In genomic region chr1:31617917-31618746, GRCh38 we compare ENCODE assay signal across 8 cellular contexts. TPM values are rescaled to one million over a fixed set of nuclear protein-coding genes. Genes with fewer than 3 reads are reported as not detected.
DNase-seq lines count a peak whose midpoint lies in the region; ATAC-seq and TF ChIP-seq lines count a peak whose summit lies in the region.

No MANE protein-coding gene starts in this region.

- no peaks in the 10 kb centered on the region for H3K36me3 ChIP-seq in prostate gland

- in situ Hi-C loops in GM13976 (cut with MboI; ENCODE audit: low sequenced_read_pairs, unreplicated experiment), result loop anchor here (10.0 kb wide), 1 partner anchor 53 kb away; no protein-coding TSS in a partner anchor

- H3K27me3 ChIP-seq in prostate gland (replicated peaks; ENCODE audit: insufficient read depth), result peaks cover 4% of the 10 kb centered on the region

- no peaks in the 10 kb centered on the region for H3K4me1 ChIP-seq in prostate gland (replicated peaks)

- intact Hi-C loops in prostate gland (cut with DNase I), result no loop called here

- peak; percentile 65 for TF ChIP-seq CTCF in GM13976 (IDR thresholded peaks at IDR 0.05; ENCODE audit: borderline replicate concordance, control extremely low read depth, extremely low read depth, insufficient read depth, missing control alignments)
- TF ChIP-seq CTCF in prostate gland (IDR thresholded peaks at IDR 0.05), result peak; percentile 51 to 70 (median 59)

- peak overlapping the region; percentile 31 to 40 for H3K4me3 ChIP-seq in prostate gland

- DNase-seq in AG08395 (ENCODE audit: low spot score) (peak; percentile 53), GM13976 (ENCODE audit: low spot score) (peak; percentile 88), NCI-H69 (lab: John Stamatoyannopoulos, UW) (peak; percentile 65), germinal center (ENCODE audit: low spot score) (peak; percentile 74), prostate gland (ENCODE audit: low spot score) (no peak), NCI-H187 treated with DMSO at 0.1 percent for 48 hours (lab: John Stamatoyannopoulos, UW) (no peak)
- DNase-seq in activated T-cell treated with anti-CD3 and anti-CD28 coated beads, Interleukin-2, amount 50 U/mL, for 48 hours, result peak; percentile 70 to 73

- no peak for ATAC-seq in HG02981 (IDR thresholded peaks at IDR 0.05; ENCODE audit: unreplicated experiment)

- no peaks in the 10 kb centered on the region for H3K9me3 ChIP-seq in prostate gland

- no peak overlapping the region for H3K27ac ChIP-seq in prostate gland

- WGBS in prostate gland, result 19% methylated on average over 40 of the region's 56 CpGs

- no peak for TF ChIP-seq POLR2A in prostate gland (IDR thresholded peaks at IDR 0.05)

RNA-seq across cellular contexts. Expression of gene HCRTR1, which starts 0.6 kb away (rescaled TPM):
- not detected for total RNA-seq in prostate gland

RNA-seq across cellular contexts. Expression of gene PEF1, which starts 26.5 kb away (rescaled TPM):
- 10 to 100 TPM; 83.1 to 99.5 TPM for total RNA-seq in prostate gland

RNA-seq across cellular contexts. Expression of gene TINAGL1, which starts 41.8 kb away (rescaled TPM):
- 100 to 1,000 TPM; 103 to 134 TPM for total RNA-seq in prostate gland

Comparison
In these comparisons a context has a peak if more than half of its experiments do, and no peak if none do; other contexts are left out.
1. DNase-seq: peak in AG08395 (single experiment), GM13976 (single experiment), NCI-H69 (single experiment), activated T-cell treated with anti-CD3 and anti-CD28 coated beads, Interleukin-2, amount 50 U/mL, for 48 hours (2 of 2) and germinal center (single experiment); none in prostate gland (single experiment) and NCI-H187 treated with DMSO at 0.1 percent for 48 hours (single experiment).